In the genomic region with DNA sequence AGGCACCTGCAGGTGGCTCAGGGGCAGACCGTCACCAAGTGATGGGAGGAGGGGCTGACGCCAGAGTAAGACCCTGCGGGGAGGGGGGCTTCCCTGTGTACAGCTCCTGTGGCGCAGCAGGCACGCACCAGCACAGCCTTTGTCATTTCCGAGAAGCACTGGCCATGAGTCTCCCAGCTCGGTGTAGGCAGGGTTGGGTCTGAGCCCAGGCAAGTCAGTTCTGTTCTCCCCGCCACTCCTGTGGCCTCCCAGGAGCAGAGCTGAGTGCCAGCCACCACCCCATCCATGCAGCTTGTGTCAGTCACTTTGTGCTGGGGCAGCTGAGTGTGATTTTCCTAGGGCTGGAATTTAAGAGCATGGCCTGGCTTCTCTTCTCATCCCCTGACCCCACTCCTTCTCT, we compare ENCODE assay signal across 16 cellular contexts.
"Had no signal": no experiment of that assay in that cellular context is flagged by ENCODE, and none has a peak within 500 bp of the region (broad histone marks: within the 10 kb centered on the region; RNA-seq: fewer than 3 reads in every experiment).

No MANE protein-coding gene starts in this region.

- H3K4me1 ChIP-seq: neural progenitor cell had no signal

- H3K27me3 ChIP-seq: cardiac muscle cell, neural progenitor cell had no signal

- H3K27ac ChIP-seq: cardiac muscle cell, epithelial cell of prostate, neural progenitor cell had no signal

- DNase-seq: activated B cell treated with CpG ODN at 0.5 μM for 24 hours; activated CD4-positive, alpha-beta memory T cell treated with anti-CD3 and anti-CD28 coated beads for 36 hours; activated CD4-positive, alpha-beta T cell treated with anti-CD3 and anti-CD28 coated beads for 4 hours; activated naive CD4-positive, alpha-beta T cell treated with Interleukin-2 at 50 U/mL for 16 hours; endodermal cell; mesenchymal stem cell; mucosa of descending colon; naive B cell; stimulated activated CD4-positive, alpha-beta T cell treated with anti-CD3 and anti-CD28 coated beads, Interleukin-12 subunit alpha, Interleukin-12 subunit beta, amount 100 ng/mL, for 4 hours; stimulated activated CD4-positive, alpha-beta T cell treated with anti-CD3 and anti-CD28 coated beads, Interleukin-1b, Interleukin-23, amount 100 ng/mL, for 48 hours; stimulated activated CD8-positive, alpha-beta memory T cell treated with anti-CD3 and anti-CD28 coated beads, Interleukin-4, amount 100 ng/mL, for 48 hours; stimulated activated naive CD4-positive, alpha-beta T cell; SW 1271 had no signal

- H3K9me3 ChIP-seq: mucosa of descending colon had no signal

- H3K36me3 ChIP-seq: neural progenitor cell had no signal

- H3K4me3 ChIP-seq: cardiac muscle cell, mucosa of descending colon, neural progenitor cell had no signal
